14 cellular contexts compared by ENCODE assay signal in the genomic region with DNA sequence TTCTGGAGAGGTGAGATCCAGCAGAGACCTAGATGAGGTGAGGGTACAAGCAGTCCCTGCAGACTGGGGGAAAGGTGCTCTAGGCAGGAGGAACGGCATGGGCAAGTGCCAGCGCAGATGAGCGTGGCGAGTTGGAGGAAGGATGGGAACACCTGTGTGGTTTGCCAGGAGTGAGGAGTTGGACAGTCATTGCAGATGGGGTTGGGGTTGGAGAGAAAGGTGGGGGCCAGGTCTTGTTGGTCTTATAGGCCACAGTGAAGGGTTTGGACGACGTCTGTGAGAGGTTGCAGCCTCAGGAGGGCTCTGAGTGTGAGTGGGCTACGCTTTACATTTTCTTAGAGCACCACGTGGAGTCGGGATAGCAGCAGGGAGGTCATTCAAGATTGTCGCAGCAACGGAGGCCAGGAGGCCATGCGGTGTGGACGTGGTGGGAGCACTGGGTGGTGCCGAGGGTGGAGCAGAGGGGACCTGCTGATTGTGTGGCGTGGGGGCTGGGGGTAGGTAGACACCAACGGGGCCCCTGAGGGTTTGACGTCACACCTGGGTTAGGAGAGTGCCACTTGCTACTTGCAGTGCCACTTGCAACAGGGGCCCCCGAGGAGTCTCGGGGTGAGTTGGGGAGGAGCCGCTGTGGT.
"Had no signal": no experiment of that assay in that cellular context is flagged by ENCODE, and none has a peak within 500 bp of the region (broad histone marks: within the 10 kb centered on the region; RNA-seq: fewer than 3 reads in every experiment).

No MANE protein-coding gene starts in this region.

- ATAC-seq: activated CD8-positive, alpha-beta T cell treated with anti-CD3 and anti-CD28 coated beads for 36 hours; body of pancreas; SK-N-SH treated with all-trans-retinoic acid at 6 μM for 48 hours had no signal

- H3K27ac ChIP-seq: body of pancreas, cardiac muscle cell, heart left ventricle, spleen, thyroid gland had no signal

- H3K27ac Mint-ChIP-seq: activated CD8-positive, alpha-beta T cell treated with anti-CD3 and anti-CD28 coated beads for 36 hours; progenitor cell of endocrine pancreas had no signal

- H3K4me1 ChIP-seq: thyroid gland had no signal

- H3K27me3 ChIP-seq: body of pancreas, cardiac muscle cell, heart left ventricle, spleen, thyroid gland had no signal

- H3K9me3 ChIP-seq: body of pancreas, heart left ventricle, spleen, thyroid gland had no signal

- DNase-seq: activated CD4-positive, alpha-beta T cell treated with anti-CD3 and anti-CD28 coated beads for 48 hours; activated CD8-positive, alpha-beta T cell treated with anti-CD3 and anti-CD28 coated beads for 36 hours; activated T-cell treated with anti-CD3 and anti-CD28 coated beads, Interleukin-2, amount 50 U/mL, for 48 hours; anterior cingulate cortex; body of pancreas; cortex of kidney; heart left ventricle; spleen; stimulated activated CD4-positive, alpha-beta T cell treated with anti-CD3 and anti-CD28 coated beads, Interleukin-4, amount 100 ng/mL, for 1 hour; stimulated activated naive CD4-positive, alpha-beta T cell; thyroid gland had no signal

- H3K27me3 Mint-ChIP-seq: activated CD8-positive, alpha-beta T cell treated with anti-CD3 and anti-CD28 coated beads for 36 hours; progenitor cell of endocrine pancreas had no signal

- H3K9me3 Mint-ChIP-seq: activated CD8-positive, alpha-beta T cell treated with anti-CD3 and anti-CD28 coated beads for 36 hours had no signal

- H3K4me3 Mint-ChIP-seq: activated CD8-positive, alpha-beta T cell treated with anti-CD3 and anti-CD28 coated beads for 36 hours had no signal

- H3K4me3 ChIP-seq: body of pancreas, cardiac muscle cell, heart left ventricle, spleen, thyroid gland had no signal
